Comparison of ENCODE assay signal across 11 cellular contexts in the genomic region with DNA sequence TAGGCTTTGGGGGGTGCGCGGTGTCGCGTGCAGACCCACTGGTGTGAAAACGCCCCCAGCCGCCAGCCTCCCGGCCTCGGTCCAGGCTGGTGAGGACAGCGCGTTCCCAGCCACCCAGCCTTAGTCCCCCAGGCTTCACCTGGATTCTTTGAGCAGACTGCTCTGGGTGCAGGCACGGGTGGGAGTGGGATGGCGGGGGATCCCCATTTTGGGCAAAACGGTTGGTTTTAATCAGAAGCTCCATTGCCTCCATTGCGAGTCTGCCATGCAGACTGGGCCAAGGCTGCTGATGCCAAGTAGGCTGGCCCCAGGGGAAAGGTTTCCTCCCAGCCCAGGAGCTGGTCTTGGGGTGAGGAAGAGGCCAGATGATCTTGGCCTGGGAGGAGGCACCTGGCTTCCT. TPM values are rescaled to one million over a fixed set of nuclear protein-coding genes. Genes with fewer than 3 reads are reported as not detected.
DNase-seq lines count a peak whose midpoint lies in the region; ATAC-seq and TF ChIP-seq lines count a peak whose summit lies in the region.
"Had no signal": no experiment of that assay in that cellular context is flagged by ENCODE, and none has a peak within 500 bp of the region (broad histone marks: within the 10 kb centered on the region; RNA-seq: fewer than 3 reads in every experiment).

No MANE protein-coding gene starts in this region.

- H2AFZ ChIP-seq in trophoblast cell (ENCODE audit: insufficient read depth, low read length, poor library complexity): peak overlapping the region; percentile 41

- peak overlapping the region; percentile 2 for H4K91ac ChIP-seq in trophoblast cell (ENCODE audit: low read depth, low read length)

- H3K4me2 ChIP-seq in trophoblast cell (ENCODE audit: low read length): peak overlapping the region; percentile 96

- H4K8ac ChIP-seq in trophoblast cell (ENCODE audit: low read depth, low read length): peak overlapping the region; percentile 10

- no peak overlapping the region for H3K9ac ChIP-seq in trophoblast cell (ENCODE audit: low read length)

- peak overlapping the region; percentile 2 for H2BK12ac ChIP-seq in trophoblast cell (ENCODE audit: low read length)

- WGBS in trophoblast cell (ENCODE audit: extremely low coverage, insufficient coverage, insufficient read length): no CpG with 5 or more reads among the region's 14 CpGs

- H3K27ac ChIP-seq in C4-2B (peak overlapping the region; percentile 99), ascending aorta (no peak overlapping the region), trophoblast cell (ENCODE audit: low read depth, low read length) (no peak overlapping the region)

- no peak overlapping the region for H3K18ac ChIP-seq in trophoblast cell (ENCODE audit: low read length)

- no peak overlapping the region for H2BK120ac ChIP-seq in trophoblast cell (ENCODE audit: insufficient read depth, low read length, poor library complexity)

- in situ Hi-C loops in G401 (cut with HindIII; ENCODE audit: low sequenced_read_pairs): no loop called here

- ATAC-seq in left cardiac atrium: peak; percentile 33
- no peak for ATAC-seq in HG03025 (IDR thresholded peaks at IDR 0.05; ENCODE audit: low FRiP score, unreplicated experiment)

- H3K4me3 ChIP-seq in ascending aorta (peak overlapping the region; percentile 46 to 57), trophoblast cell (ENCODE audit: low read depth, low read length) (peak overlapping the region; percentile 66)
- H3K4me3 ChIP-seq: HAP-1 had no signal

- H2AK5ac ChIP-seq in trophoblast cell (ENCODE audit: low read length): no peak overlapping the region

- peaks cover 6% of the 10 kb centered on the region for H3K79me1 ChIP-seq in trophoblast cell (ENCODE audit: low read length)

- no peaks in the 10 kb centered on the region for H3K79me2 ChIP-seq in trophoblast cell (ENCODE audit: control insufficient read depth, insufficient read depth, low read length, poor library complexity)

- H3K4me1 ChIP-seq in ascending aorta: peaks cover 11 to 15% of the 10 kb centered on the region in 2 donors
- peaks cover 18 to 32% of the 10 kb centered on the region in 2 experiments for H3K4me1 ChIP-seq in trophoblast cell (ENCODE audit: control insufficient read depth in 1 of 2, insufficient read depth in 2 of 2, low read length in 2 of 2)
- H3K4me1 ChIP-seq: HAP-1 had no signal

- H3K36me3 ChIP-seq in ascending aorta (no peaks in the 10 kb centered on the region), trophoblast cell (ENCODE audit: control insufficient read depth in 1 of 2, insufficient read depth in 2 of 2, low read length in 2 of 2) (peaks cover 1 to 2% of the 10 kb centered on the region in 2 experiments)
- H3K36me3 ChIP-seq: HAP-1 had no signal

- intact Hi-C loops in ascending aorta (cut with DNase I): no loop called here
- intact Hi-C loops in left cardiac atrium (cut with DNase I): no loop called here

- no peak overlapping the region for H3K23ac ChIP-seq in trophoblast cell (ENCODE audit: low read length)

- H3K27me3 ChIP-seq in ascending aorta (peaks cover 15% of the 10 kb centered on the region), trophoblast cell (ENCODE audit: insufficient read depth, low read length) (peaks cover 19% of the 10 kb centered on the region)

- peak overlapping the region; percentile 5 for H3K14ac ChIP-seq in trophoblast cell (ENCODE audit: low read length)

- DNase-seq in ascending aorta (ENCODE audit: low spot score in 2 of 2): no peak
- DNase-seq in left cardiac atrium: no peak
- DNase-seq in trophoblast cell: no peak
- DNase-seq in NCI-H2227 treated with DMSO at 0.1 percent for 48 hours (lab: John Stamatoyannopoulos, UW): no peak
- DNase-seq in G401 (ENCODE audit: low spot score): no peak
- DNase-seq in ecto neural progenitor cell (ENCODE audit: low spot score): no peak
- DNase-seq: activated B cell treated with CpG ODN at 0.5 μM for 24 hours, C1 segment of cervical spinal cord had no signal

- no peak overlapping the region for H3K4ac ChIP-seq in trophoblast cell (ENCODE audit: low read depth, low read length)

- H3K9me3 ChIP-seq in ascending aorta: peaks cover 5 to 19% of the 10 kb centered on the region in 2 donors
- H3K9me3 ChIP-seq in trophoblast cell (ENCODE audit: insufficient read depth, low read depth, low read length): peaks cover 12% of the 10 kb centered on the region

- H2BK5ac ChIP-seq in trophoblast cell (ENCODE audit: low read depth, low read length, poor library complexity): no peak overlapping the region

- TF ChIP-seq CTCF in C4-2B (conservative IDR thresholded peaks at IDR 0.05) (no peak), ascending aorta (IDR thresholded peaks at IDR 0.05) (no peak)

- no peak overlapping the region for H4K12ac ChIP-seq in trophoblast cell (ENCODE audit: low read depth, low read length)

RNA-seq across cellular contexts. Expression of a gene that starts 0.4 kb away (rescaled TPM):
- total RNA-seq in ascending aorta (91.0 TPM), left cardiac atrium (100 to 1,000 TPM in 1 of 2 donors, 10 to 100 TPM in 1; 91.5 to 121 TPM)
- 3.8 and 4.1 TPM in 2 replicates for polyA plus RNA-seq in trophoblast cell (2013)
- total RNA-seq in G401 (2014; rRNA removed; shearing (Covaris generic)): 0.55 and 1.6 TPM in 2 replicates
- total RNA-seq: activated B cell treated with CpG ODN at 0.5 μM for 24 hours had no signal

Comparison
In these comparisons a context has a peak if more than half of its experiments do, and no peak if none do; other contexts are left out.
1. RNA of a gene that starts 0.4 kb away (total RNA-seq): 91.5 to 121 TPM in left cardiac atrium and 91.0 TPM in ascending aorta (single experiment); 0.55 to 1.6 TPM in G401; every median in the first group is over 10 times any median in the second.